16 cellular contexts compared by ENCODE assay signal in the genomic region with DNA sequence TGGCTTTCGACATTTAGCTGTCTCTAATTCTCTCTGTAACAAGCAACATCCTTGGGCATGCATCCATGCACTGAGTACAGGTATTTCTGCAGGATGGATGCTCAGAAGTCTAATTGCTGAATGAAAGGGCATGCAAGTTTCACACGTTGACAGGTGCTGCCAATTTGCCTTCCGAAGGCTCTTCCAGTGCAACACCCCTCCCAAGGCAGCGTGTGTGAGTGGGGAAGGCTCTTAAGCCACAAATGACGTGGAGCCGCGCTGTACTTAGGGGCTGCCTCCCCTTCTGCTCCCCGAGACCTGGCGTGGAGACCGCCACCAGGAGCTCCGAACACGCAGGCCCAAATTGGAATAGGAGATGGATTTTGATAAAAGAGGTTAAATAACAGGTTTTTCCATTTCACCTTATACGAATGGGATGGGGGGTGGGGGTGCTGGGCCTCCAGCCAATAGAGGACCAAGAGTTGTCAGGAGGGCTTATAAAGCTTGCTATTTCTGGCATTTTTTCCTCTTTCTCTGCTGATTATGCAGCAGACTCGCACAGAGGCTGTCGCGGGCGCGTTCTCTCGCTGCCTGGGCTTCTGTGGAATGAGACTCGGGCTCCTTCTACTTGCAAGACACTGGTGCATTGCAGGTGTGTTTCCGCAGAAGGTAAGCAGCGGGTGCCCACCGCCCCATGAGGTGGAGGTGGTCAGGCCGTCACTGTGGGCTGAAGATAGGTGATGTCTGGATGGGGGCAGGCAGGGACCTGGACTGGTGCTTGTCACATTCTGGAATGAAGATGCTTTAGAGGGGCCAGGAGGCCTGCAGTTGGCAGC. TPM values are rescaled to one million over a fixed set of nuclear protein-coding genes. Genes with fewer than 3 reads are reported as not detected.
DNase-seq lines count a peak whose midpoint lies in the region; ATAC-seq and TF ChIP-seq lines count a peak whose summit lies in the region.
"Had no signal": no experiment of that assay in that cellular context is flagged by ENCODE, and none has a peak within 500 bp of the region (broad histone marks: within the 10 kb centered on the region; RNA-seq: fewer than 3 reads in every experiment).

No MANE protein-coding gene starts in this region.

- H3K79me1 ChIP-seq in IMR-90 (ENCODE audit: low read depth in 1 of 2, low read length in 2 of 2) = peaks cover 37 to 97% of the 10 kb centered on the region in 2 experiments

- peaks cover 47% of the 10 kb centered on the region for H3K9me1 ChIP-seq in IMR-90 (ENCODE audit: insufficient read depth, low read length)

- no peaks in the 10 kb centered on the region; the same call in 1 of the 2 replicates for H4K20me1 ChIP-seq in IMR-90 (ENCODE audit: insufficient read depth, low read length)
- H4K20me1 ChIP-seq in neural cell (ENCODE audit: insufficient read depth) = no peaks in the 10 kb centered on the region

- no peak overlapping the region for H3K56ac ChIP-seq in IMR-90 (ENCODE audit: extremely low read depth, insufficient read depth, low read length)

- peak overlapping the region; percentile 63 for H2AK5ac ChIP-seq in IMR-90 (ENCODE audit: low read depth, low read length)

- peak overlapping the region; percentile 85 for H3K27ac Mint-ChIP-seq in CD4-positive, alpha-beta T cell
- H3K27ac Mint-ChIP-seq in activated T-helper 17 cell treated with anti-CD3 and anti-CD28 coated beads, Interleukin-2, amount 50 U/mL, for 72 hours = no peak overlapping the region
- H3K27ac Mint-ChIP-seq: B cell had no signal

- TF ChIP-seq POLR2A in IMR-90 (IDR thresholded peaks at IDR 0.05; ENCODE audit: low read depth, low read length) = no peak

- peaks cover 95% of the 10 kb centered on the region for H3K4me1 Mint-ChIP-seq in CD4-positive, alpha-beta T cell (ENCODE audit: low read depth)
- H3K4me1 Mint-ChIP-seq in activated T-helper 17 cell treated with anti-CD3 and anti-CD28 coated beads, Interleukin-2, amount 50 U/mL, for 72 hours = peaks cover 45% of the 10 kb centered on the region

- no TSS peak for BruUV-seq in IMR-90 (replicated peaks; lab: Mats Ljungman, UMichigan)

- H3K79me2 ChIP-seq in neural cell (replicated peaks; ENCODE audit: insufficient read depth, low read length) = no peaks in the 10 kb centered on the region

- H2BK5ac ChIP-seq in IMR-90 (ENCODE audit: low read depth, low read length, poor library complexity, severe bottlenecking) = no peak overlapping the region

- no peak overlapping the region for H4K5ac ChIP-seq in IMR-90 (ENCODE audit: low read depth, low read length)

- no peaks in the 10 kb centered on the region for H3K9me3 Mint-ChIP-seq in CD4-positive, alpha-beta T cell
- H3K9me3 Mint-ChIP-seq in activated T-helper 17 cell treated with anti-CD3 and anti-CD28 coated beads, Interleukin-2, amount 50 U/mL, for 72 hours = no peaks in the 10 kb centered on the region

- dilution Hi-C loops in IMR-90 (cut with HindIII; ENCODE audit: low sequenced_read_pairs, unreplicated experiment) = no loop called here

- H2BK120ac ChIP-seq in IMR-90 (ENCODE audit: low read depth, low read length) = no peak overlapping the region

- TF ChIP-seq CTCF in CD4-positive, alpha-beta T cell (IDR thresholded peaks at IDR 0.05) = no peak
- TF ChIP-seq CTCF in IMR-90 (conservative IDR thresholded peaks at IDR 0.05; ENCODE audit: low read depth, low read length) (no peak), neural cell (IDR thresholded peaks at IDR 0.05; ENCODE audit: poor library complexity, severe bottlenecking) (no peak)

- no peaks in the 10 kb centered on the region for H3K9me3 ChIP-seq in CD4-positive, alpha-beta T cell (ENCODE audit: control insufficient read depth, low read length)
- H3K9me3 ChIP-seq in IMR-90 (ENCODE audit: control insufficient read depth, insufficient read depth, low read length) = no peaks in the 10 kb centered on the region
- H3K9me3 ChIP-seq in neural cell (ENCODE audit: low read length) = no peaks in the 10 kb centered on the region
- H3K9me3 ChIP-seq: Peyer's patch had no signal

- intact Hi-C loops in CD4-positive, alpha-beta T cell (cut with DNase I, micrococcal nuclease) = no loop called here
- intact Hi-C loops in IMR-90 (cut with micrococcal nuclease) = loop anchor here (10.0 kb wide), 1 partner anchor 129 kb away; no protein-coding TSS in a partner anchor

- H3K4me1 ChIP-seq in IMR-90 (ENCODE audit: control insufficient read depth, insufficient read depth, low read length) = peaks cover 28% of the 10 kb centered on the region

- no peaks in the 10 kb centered on the region; the same call in 1 of the 2 replicates for H3K36me3 ChIP-seq in IMR-90 (ENCODE audit: control insufficient read depth, insufficient read depth, low read length)
- H3K36me3 ChIP-seq in neural cell (ENCODE audit: insufficient read depth, low read length) = no peaks in the 10 kb centered on the region
- H3K36me3 ChIP-seq: Peyer's patch had no signal

- no peak for TF ChIP-seq EP300 in neural cell (conservative IDR thresholded peaks at IDR 0.05; ENCODE audit: poor library complexity, severe bottlenecking)

- H3K18ac ChIP-seq in IMR-90 (ENCODE audit: low read depth, low read length) = no peak overlapping the region

- no peak for ATAC-seq in CD4-positive, alpha-beta T cell (ENCODE audit: poor library complexity)
- ATAC-seq in IMR-90 (ENCODE audit: low read depth) (no peak), HG02870 (IDR thresholded peaks at IDR 0.05; ENCODE audit: unreplicated experiment) (no peak)
- no peak for ATAC-seq in activated T-helper 17 cell treated with anti-CD3 and anti-CD28 coated beads, Interleukin-2, amount 50 U/mL, for 72 hours (replicated peaks)

- H3K4ac ChIP-seq in IMR-90 (ENCODE audit: low read depth, low read length) = no peak overlapping the region

- TF ChIP-seq RAD21 in IMR-90 (IDR thresholded peaks at IDR 0.05; ENCODE audit: low read length) (no peak), neural cell (conservative IDR thresholded peaks at IDR 0.05) (no peak)

- H3K9ac ChIP-seq in IMR-90 (ENCODE audit: low read depth, low read length) = no peak overlapping the region
- H3K9ac ChIP-seq in neural cell (ENCODE audit: low read length) = no peak overlapping the region

- no peak overlapping the region for H3K27ac ChIP-seq in CD4-positive, alpha-beta T cell (ENCODE audit: low read depth, low read length)
- H3K27ac ChIP-seq in IMR-90 (ENCODE audit: insufficient read depth, low read length) (no peak overlapping the region), neural cell (ENCODE audit: low read length) (peak overlapping the region; percentile 22)
- H3K27ac ChIP-seq: Peyer's patch had no signal

- DNase-seq in CD4-positive, alpha-beta T cell = no peak
- no peak for DNase-seq in IMR-90
- DNase-seq in astrocyte of the hippocampus (ENCODE audit: low read depth, low spot score) = peak; percentile 24
- DNase-seq in cerebellar nuclear complex (lab: John Stamatoyannopoulos, UW) = no peak
- DNase-seq: DMS153, NCI-H1092 treated with DMSO at 0.1 percent for 48 hours, NCI-H1694, NCI-H2107, NCI-H446 treated with DMSO at 0.1 percent for 48 hours, NCI-H82, SHP77 had no signal

- CTCF ChIA-PET in CD4-positive, alpha-beta T cell (lab: Charles Lee) = no interaction called here
- CTCF ChIA-PET in IMR-90 (lab: Yijun Ruan, JAX) = no interaction called here

- H3K4me3 ChIP-seq in IMR-90 (ENCODE audit: insufficient read depth, low read depth, low read length) (no peak overlapping the region), neural cell (ENCODE audit: low read length) (no peak overlapping the region)
- H3K4me3 ChIP-seq: Peyer's patch had no signal

- H3K27me3 ChIP-seq in CD4-positive, alpha-beta T cell (ENCODE audit: control insufficient read depth, insufficient read depth, low read length) = no peaks in the 10 kb centered on the region
- no peaks in the 10 kb centered on the region for H3K27me3 ChIP-seq in IMR-90 (ENCODE audit: control insufficient read depth, insufficient read depth, low read length)
- no peaks in the 10 kb centered on the region for H3K27me3 ChIP-seq in neural cell (ENCODE audit: insufficient read depth, low read depth, low read length)
- H3K27me3 ChIP-seq: Peyer's patch had no signal

- POLR2A ChIA-PET in CD4-positive, alpha-beta T cell (lab: Charles Lee) = no interaction called here
- POLR2A ChIA-PET in IMR-90 (lab: Charles Lee; ENCODE audit: unreplicated experiment) = no interaction called here

- no peak overlapping the region for H2BK20ac ChIP-seq in IMR-90 (ENCODE audit: low read depth, low read length)

- H2AK9ac ChIP-seq in IMR-90 (replicated peaks; ENCODE audit: low read depth, low read length, poor library complexity) = no peak overlapping the region

- no peak overlapping the region for H2AFZ ChIP-seq in IMR-90 (replicated peaks; ENCODE audit: low read length, poor library complexity)
- H2AFZ ChIP-seq in neural cell (ENCODE audit: low read depth, low read length) = no peak overlapping the region

- no peaks in the 10 kb centered on the region for H3K9me2 ChIP-seq in neural cell (ENCODE audit: insufficient read depth, low read length)

- no peaks in the 10 kb centered on the region for H3K27me3 Mint-ChIP-seq in CD4-positive, alpha-beta T cell
- peaks cover 20% of the 10 kb centered on the region for H3K27me3 Mint-ChIP-seq in activated T-helper 17 cell treated with anti-CD3 and anti-CD28 coated beads, Interleukin-2, amount 50 U/mL, for 72 hours
- H3K27me3 Mint-ChIP-seq: B cell had no signal

- in situ Hi-C loops in IMR-90 (cut with MboI; ENCODE audit: low sequenced_read_pairs) = loop anchor here (25.0 kb wide), 1 partner anchor 1842 kb away; a partner anchor contains a TSS

- H3K4me2 ChIP-seq in IMR-90 (ENCODE audit: low read depth, low read length) (no peak overlapping the region), neural cell (ENCODE audit: low read length) (no peak overlapping the region)

- H2BK15ac ChIP-seq in IMR-90 (ENCODE audit: low read depth, low read length) = no peak overlapping the region

- no peaks in the 10 kb centered on the region for H3K36me3 Mint-ChIP-seq in CD4-positive, alpha-beta T cell (ENCODE audit: low read depth)
- no peaks in the 10 kb centered on the region for H3K36me3 Mint-ChIP-seq in activated T-helper 17 cell treated with anti-CD3 and anti-CD28 coated beads, Interleukin-2, amount 50 U/mL, for 72 hours (ENCODE audit: low read depth)

- H3K14ac ChIP-seq in IMR-90 (replicated peaks; ENCODE audit: low read depth, low read length) = no peak overlapping the region

- no peak overlapping the region for H4K91ac ChIP-seq in IMR-90 (ENCODE audit: insufficient read depth, low read depth, low read length)

- peak overlapping the region; percentile 16 for H3K4me3 Mint-ChIP-seq in CD4-positive, alpha-beta T cell
- no peak overlapping the region for H3K4me3 Mint-ChIP-seq in activated T-helper 17 cell treated with anti-CD3 and anti-CD28 coated beads, Interleukin-2, amount 50 U/mL, for 72 hours
- H3K4me3 Mint-ChIP-seq: B cell had no signal

- WGBS in IMR-90 (ENCODE audit: extremely low coverage in 2 of 2, insufficient read length in 1 of 2), 2 experiments = 100% methylated on average over 4 of the region's 24 CpGs; no CpG with 5 or more reads in 1 of the 2 experiments

- no peak overlapping the region; the same call in 1 of the 2 replicates for H3K23ac ChIP-seq in IMR-90 (ENCODE audit: low read depth, low read length)

- H3F3A ChIP-seq in neural cell (ENCODE audit: insufficient read depth, low read length, poor library complexity, severe bottlenecking) = no peaks in the 10 kb centered on the region

- no peak overlapping the region for H4K8ac ChIP-seq in IMR-90 (ENCODE audit: low read depth in 2 of 2, low read length in 2 of 2)

RNA-seq across cellular contexts. Expression of a gene that starts 30.9 kb away (rescaled TPM):
- 1 to 10 TPM; 3.3 to 3.9 TPM for total RNA-seq in CD4-positive, alpha-beta T cell
- total RNA-seq in IMR-90 (2012; rRNA removed) = 1.1 and 1.3 TPM in 2 replicates
- polyA plus RNA-seq in IMR-90 (2012; rRNA removed) (17.2 and 17.5 TPM in 2 replicates), neural cell (0.86 and 0.89 TPM in 2 replicates)
- polyA plus RNA-seq in IMR-90 (2012; cell fraction: cytosol; rRNA removed) = 14.6 and 25.9 TPM in 2 replicates
- 17.1 and 23.2 TPM in 2 replicates for polyA plus RNA-seq in IMR-90 (2012; cell fraction: nucleus; rRNA removed; ENCODE audit: low replicate concordance)
- polyA minus RNA-seq in neural cell = 1.9 and 3.0 TPM in 2 replicates
- total RNA-seq in activated T-helper 17 cell treated with anti-CD3 and anti-CD28 coated beads, Interleukin-2, amount 50 U/mL, for 72 hours = 1 to 10 TPM; 1.1 to 3.5 TPM
